26 cellular contexts compared by ENCODE assay signal in genomic region chr4:99467908-99468307, GRCh38. TPM values are rescaled to one million over a fixed set of nuclear protein-coding genes. Genes with fewer than 3 reads are reported as not detected.
"Had no signal": no experiment of that assay in that cellular context is flagged by ENCODE, and none has a peak within 500 bp of the region (broad histone marks: within the 10 kb centered on the region; RNA-seq: fewer than 3 reads in every experiment).

No MANE protein-coding gene starts in this region.

- H3K4me1 ChIP-seq: body of pancreas, SJSA1 had no signal

- DNase-seq: activated CD4-positive, alpha-beta T cell treated with anti-CD3 and anti-CD28 coated beads for 4 hours; activated CD4-positive, alpha-beta T cell treated with anti-CD3 and anti-CD28 coated beads, Interleukin-2, amount 50 U/mL, for 4 hours; activated CD8-positive, alpha-beta memory T cell treated with anti-CD3 and anti-CD28 coated beads, Interleukin-2, amount 50 U/mL, for 48 hours; activated CD8-positive, alpha-beta T cell treated with anti-CD3 and anti-CD28 coated beads, Interleukin-2, amount 10 ng/mL, durations not matched to agents 7 days and 5 days; activated effector memory CD4-positive, alpha-beta T cell treated with Interleukin-2 at 50 U/mL for 16 hours; activated naive CD4-positive, alpha-beta T cell; activated T-cell treated with anti-CD3 and anti-CD28 coated beads, Interleukin-2, amount 50 U/mL, for 1 hour; aorta; body of pancreas; NCI-H146; NCI-H187 treated with DMSO at 0.1 percent for 48 hours; NCI-H2081 treated with DMSO at 0.1 percent for 48 hours; NCI-H446; NCI-H524; NCI-H774; RPMI8226; SW 1271 had no signal

- H3K36me3 Mint-ChIP-seq: activated naive CD4-positive, alpha-beta T cell treated with anti-CD3 and anti-CD28 coated beads, Interleukin-2, amount 50 U/mL, for 24 hours had no signal

- H3K4me3 ChIP-seq: body of pancreas, SJSA1 had no signal

- H3K36me3 ChIP-seq: SJSA1 had no signal

- H3K27ac ChIP-seq: body of pancreas, SJSA1 had no signal

- H3K4me3 Mint-ChIP-seq: activated CD8-positive, alpha-beta T cell treated with anti-CD3 and anti-CD28 coated beads, Interleukin-2, amount 10 ng/mL, durations not matched to agents 7 days and 5 days; activated naive CD4-positive, alpha-beta T cell treated with anti-CD3 and anti-CD28 coated beads, Interleukin-2, amount 50 U/mL, for 24 hours; activated T-helper 1 cell treated with anti-CD3 and anti-CD28 coated beads, Interleukin-12 subunit alpha, Interleukin-12 subunit beta, Interleukin-2, Interleukin-4 antibody, amounts not matched to agents 30 ng/mL and 10 ng/mL and 1 ng/mL, durations not matched to agents 14 hours and 24 hours and 36 hours had no signal

- H3K9me3 Mint-ChIP-seq: activated naive CD4-positive, alpha-beta T cell treated with anti-CD3 and anti-CD28 coated beads, Interleukin-2, amount 50 U/mL, for 24 hours; activated T-helper 1 cell treated with anti-CD3 and anti-CD28 coated beads, Interleukin-12 subunit alpha, Interleukin-12 subunit beta, Interleukin-2, Interleukin-4 antibody, amounts not matched to agents 30 ng/mL and 10 ng/mL and 1 ng/mL, durations not matched to agents 14 hours and 24 hours and 36 hours had no signal

- H3K27me3 ChIP-seq: body of pancreas, SJSA1 had no signal

- H3K9me3 ChIP-seq: body of pancreas, SJSA1 had no signal

- H3K27ac Mint-ChIP-seq: activated CD8-positive, alpha-beta T cell treated with anti-CD3 and anti-CD28 coated beads, Interleukin-2, amount 10 ng/mL, durations not matched to agents 7 days and 5 days; activated naive CD4-positive, alpha-beta T cell treated with anti-CD3 and anti-CD28 coated beads, Interleukin-2, amount 50 U/mL, for 24 hours; activated T-helper 1 cell treated with anti-CD3 and anti-CD28 coated beads, Interleukin-12 subunit alpha, Interleukin-12 subunit beta, Interleukin-2, Interleukin-4 antibody, amounts not matched to agents 30 ng/mL and 10 ng/mL and 1 ng/mL, durations not matched to agents 14 hours and 24 hours and 36 hours had no signal

- ATAC-seq: activated CD4-positive, CD25-positive, alpha-beta regulatory T cell treated with anti-CD3 and anti-CD28 coated beads, Interleukin-2, amount 50 U/mL, for 24 hours; activated CD8-positive, alpha-beta T cell treated with anti-CD3 and anti-CD28 coated beads, Interleukin-2, amount 10 ng/mL, durations not matched to agents 7 days and 5 days; body of pancreas; Panc1; Right ventricle myocardium inferior; SK-N-SH treated with all-trans-retinoic acid at 6 μM for 48 hours had no signal

RNA-seq across cellular contexts. Expression of gene ADH7, which starts 32.8 kb away (rescaled TPM):
- total RNA-seq: activated CD8-positive, alpha-beta T cell treated with anti-CD3 and anti-CD28 coated beads, Interleukin-2, amount 10 ng/mL, durations not matched to agents 7 days and 5 days; activated T-helper 1 cell treated with anti-CD3 and anti-CD28 coated beads, Interleukin-12 subunit alpha, Interleukin-12 subunit beta, Interleukin-2, Interleukin-4 antibody, amounts not matched to agents 30 ng/mL and 10 ng/mL and 1 ng/mL, durations not matched to agents 14 hours and 24 hours and 36 hours; aorta; body of pancreas; OCI-LY7; Right ventricle myocardium inferior; SJSA1; T-helper 1 cell treated with Interleukin-12 subunit alpha and Interleukin-12 subunit beta and Interleukin-4 antibody, amounts not matched to agents 30 ng/mL and 1 ng/mL, for 36 hours had no signal

RNA-seq across cellular contexts. Expression of gene C4orf17, which starts 42.9 kb away (rescaled TPM):
- total RNA-seq: activated CD8-positive, alpha-beta T cell treated with anti-CD3 and anti-CD28 coated beads, Interleukin-2, amount 10 ng/mL, durations not matched to agents 7 days and 5 days; activated T-helper 1 cell treated with anti-CD3 and anti-CD28 coated beads, Interleukin-12 subunit alpha, Interleukin-12 subunit beta, Interleukin-2, Interleukin-4 antibody, amounts not matched to agents 30 ng/mL and 10 ng/mL and 1 ng/mL, durations not matched to agents 14 hours and 24 hours and 36 hours; aorta; body of pancreas; OCI-LY7; Right ventricle myocardium inferior; SJSA1; T-helper 1 cell treated with Interleukin-12 subunit alpha and Interleukin-12 subunit beta and Interleukin-4 antibody, amounts not matched to agents 30 ng/mL and 1 ng/mL, for 36 hours had no signal
- polyA plus RNA-seq: aorta had no signal
